1 cellular context compared by ENCODE assay signal in the genomic region with DNA sequence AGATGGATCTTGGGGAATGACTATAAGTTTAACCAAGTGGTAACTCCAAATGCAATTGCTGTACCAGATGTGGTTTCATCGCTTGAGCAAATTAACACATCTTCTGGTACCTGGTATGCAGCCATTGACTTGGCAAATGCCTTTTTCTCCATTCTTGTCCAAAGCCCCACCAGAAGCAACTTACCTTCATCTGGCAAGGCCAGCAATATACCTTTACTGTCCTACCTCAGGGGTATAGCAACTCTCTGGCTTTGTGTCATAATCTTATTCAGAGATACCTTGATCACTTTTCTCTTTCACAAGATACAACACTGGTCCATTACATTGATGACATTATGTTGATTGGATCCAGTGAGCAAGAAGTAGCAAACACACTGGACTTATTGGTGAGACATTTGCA. TPM values are rescaled to one million over a fixed set of nuclear protein-coding genes. Genes with fewer than 3 reads are reported as not detected.
"Had no signal": no experiment of that assay in that cellular context is flagged by ENCODE, and none has a peak within 500 bp of the region (broad histone marks: within the 10 kb centered on the region; RNA-seq: fewer than 3 reads in every experiment).

No MANE protein-coding gene starts in this region.

RNA-seq across cellular contexts. Expression of a gene that starts 53.2 kb away (rescaled TPM):
- total RNA-seq: OCI-LY7 had no signal
